In genomic region chr12:78917513-78917912, GRCh38 we compare ENCODE assay signal across 20 cellular contexts. TPM values are rescaled to one million over a fixed set of nuclear protein-coding genes. Genes with fewer than 3 reads are reported as not detected.
DNase-seq lines count a peak whose midpoint lies in the region; ATAC-seq and TF ChIP-seq lines count a peak whose summit lies in the region.
"Had no signal": no experiment of that assay in that cellular context is flagged by ENCODE, and none has a peak within 500 bp of the region (broad histone marks: within the 10 kb centered on the region; RNA-seq: fewer than 3 reads in every experiment).

No MANE protein-coding gene starts in this region.

- H3K4me1 ChIP-seq in A673 (ENCODE audit: insufficient read depth, low read length, poor library complexity, severe bottlenecking): peaks cover 49% of the 10 kb centered on the region
- H3K4me1 ChIP-seq in HCT116 (ENCODE audit: control insufficient read depth in 1 of 2, insufficient read depth in 2 of 2, low read length in 2 of 2): peaks cover 41 to 65% of the 10 kb centered on the region in 2 experiments
- H3K4me1 ChIP-seq in neural progenitor cell: no peaks in the 10 kb centered on the region

- CTCF ChIA-PET in A673 (lab: Charles Lee) (no interaction called here), HCT116 (lab: Charles Lee) (no interaction called here)

- peak overlapping the region; percentile 4 for H3K27ac Mint-ChIP-seq in neural progenitor cell
- H3K27ac Mint-ChIP-seq: B cell, CD14-positive monocyte had no signal

- H3K4me1 Mint-ChIP-seq in neural progenitor cell: peaks cover 6% of the 10 kb centered on the region
- H3K4me1 Mint-ChIP-seq: CD14-positive monocyte had no signal

- H3K27me3 Mint-ChIP-seq in neural progenitor cell (ENCODE audit: insufficient read depth, low read depth): no peaks in the 10 kb centered on the region
- H3K27me3 Mint-ChIP-seq: B cell had no signal

- RAD21 ChIA-PET in HCT116 (lab: Charles Lee; ENCODE audit: low non-redundant PET in 1 of 2, low total read pairs in 2 of 2, uncharacterized antibody in 2 of 2, unreplicated experiment in 2 of 2): no interaction called here

- H3F3A ChIP-seq in neural progenitor cell (ENCODE audit: low read depth): no peaks in the 10 kb centered on the region

- H4K20me1 ChIP-seq in HCT116 (ENCODE audit: insufficient read depth): no peaks in the 10 kb centered on the region
- peaks cover 25% of the 10 kb centered on the region for H4K20me1 ChIP-seq in neural progenitor cell (ENCODE audit: low read depth)

- no peaks in the 10 kb centered on the region for H3K36me3 Mint-ChIP-seq in neural progenitor cell
- H3K36me3 Mint-ChIP-seq: CD14-positive monocyte had no signal

- no peak overlapping the region for H3K4me3 Mint-ChIP-seq in neural progenitor cell
- H3K4me3 Mint-ChIP-seq: B cell, CD14-positive monocyte had no signal

- POLR2A ChIA-PET in A673 (lab: Charles Lee; ENCODE audit: low non-redundant PET): interaction anchor here (0.7 kb wide), 1 partner anchor 23 kb away, joined by 3 read pairs; no protein-coding TSS in a partner anchor
- POLR2A ChIA-PET in HCT116 (lab: Charles Lee): interaction anchor here (1.2 kb wide), 1 partner anchor 11 kb away, joined by 6 read pairs; no protein-coding TSS in a partner anchor

- H3K4me3 ChIP-seq in A673 (ENCODE audit: low read depth, low read length, poor library complexity, severe bottlenecking): no peak overlapping the region
- H3K4me3 ChIP-seq in HCT116 (replicated peaks in 1 of 2; ENCODE audit: low read depth in 1 of 2, low read length in 2 of 2): peak overlapping the region in 1 of 2 experiments; percentile 19; a peak in 2 of 4 replicates
- H3K4me3 ChIP-seq in neural progenitor cell: no peak overlapping the region
- H3K4me3 ChIP-seq: HAP-1 had no signal

- H3K9me3 ChIP-seq in A673 (ENCODE audit: low read depth, low read length, poor library complexity, severe bottlenecking) (no peaks in the 10 kb centered on the region), HCT116 (ENCODE audit: control insufficient read depth in 1 of 2, insufficient read depth in 1 of 2, low read depth in 1 of 2, low read length in 2 of 2) (no peaks in the 10 kb centered on the region), neural progenitor cell (ENCODE audit: low read depth) (no peaks in the 10 kb centered on the region)
- H3K9me3 ChIP-seq: HAP-1 had no signal

- no peak for TF ChIP-seq POLR2A in HCT116 (IDR thresholded peaks at IDR 0.05; ENCODE audit: borderline replicate concordance, extremely low read depth, insufficient read depth, insufficient read length)

- ATAC-seq in HCT116 (no peak), HG03135 (IDR thresholded peaks at IDR 0.05; ENCODE audit: unreplicated experiment) (no peak), HG02588 (IDR thresholded peaks at IDR 0.05; ENCODE audit: unreplicated experiment) (no peak)

- no peaks in the 10 kb centered on the region; the same call in 1 of the 2 replicates for H3K9me2 ChIP-seq in HCT116 (ENCODE audit: insufficient read depth)

- TF ChIP-seq RAD21 in HCT116 (IDR thresholded peaks at IDR 0.05; ENCODE audit: low read depth): no peak

- H3K27me3 ChIP-seq in A673 (replicated peaks; ENCODE audit: insufficient read depth, low read depth, low read length, poor library complexity) (no peaks in the 10 kb centered on the region), HCT116 (ENCODE audit: insufficient read depth, low read length) (no peaks in the 10 kb centered on the region), neural progenitor cell (no peaks in the 10 kb centered on the region)

- H3K9ac ChIP-seq in HCT116 (ENCODE audit: low read length) (peak overlapping the region; percentile 48), neural progenitor cell (no peak overlapping the region)
- H3K9ac ChIP-seq: KMS-11 had no signal

- TF ChIP-seq CTCF in A673 (conservative IDR thresholded peaks at IDR 0.05; ENCODE audit: low read depth, low read length): no peak
- TF ChIP-seq CTCF in HCT116 (IDR thresholded peaks at IDR 0.05 in 2 of 3, conservative IDR thresholded peaks at IDR 0.05 in 1 of 3; ENCODE audit: borderline replicate concordance in 1 of 3, insufficient read depth in 1 of 3, low read depth in 2 of 3, low read length in 2 of 3): no peak
- no peak for TF ChIP-seq CTCF in neural progenitor cell (IDR thresholded peaks at IDR 0.05)

- H3K4me2 ChIP-seq in HCT116 (ENCODE audit: low read length) (peak overlapping the region; percentile 76), neural progenitor cell (no peak overlapping the region)
- H3K4me2 ChIP-seq: KMS-11 had no signal

- no peaks in the 10 kb centered on the region for H3K9me3 Mint-ChIP-seq in neural progenitor cell
- H3K9me3 Mint-ChIP-seq: CD14-positive monocyte had no signal

- DNase-seq in A673 (ENCODE audit: low spot score): peak; percentile 71
- DNase-seq in HCT116 (ENCODE audit: low read depth, low spot score): no peak
- peak in 5 of 61 donors; percentile 5 to 70 (median 12) for DNase-seq in caudate nucleus (lab: John Stamatoyannopoulos, UW)
- DNase-seq in neural progenitor cell (ENCODE audit: low spot score): no peak
- DNase-seq in retina: no peak
- DNase-seq: DMS 273 treated with DMSO at 0.1 percent for 48 hours, DMS79 treated with DMSO at 0.1 percent for 48 hours, NCI-H1092 treated with DMSO at 0.1 percent for 48 hours, NCI-H1436 treated with DMSO at 0.1 percent for 48 hours, NCI-H2029, NCI-H2227 treated with DMSO at 0.1 percent for 48 hours, NCI-H510A, NCI-H748 treated with DMSO at 0.1 percent for 48 hours had no signal

- H3K79me2 ChIP-seq in HCT116 (ENCODE audit: insufficient read depth, low read length) (peaks cover 37% of the 10 kb centered on the region), neural progenitor cell (ENCODE audit: low read depth) (peaks cover 4% of the 10 kb centered on the region)

- BruUV-seq in A673 (replicated peaks; lab: Mats Ljungman, UMichigan) (no TSS peak), HCT116 (replicated peaks; lab: Mats Ljungman, UMichigan) (TSS peak; percentile 14)

- intact Hi-C loops in A673 (cut with micrococcal nuclease; ENCODE audit: unreplicated experiment): no loop called here
- intact Hi-C loops in HCT116 (cut with micrococcal nuclease): no loop called here

- peak overlapping the region; percentile 71 for H2AFZ ChIP-seq in HCT116 (ENCODE audit: low read depth, low read length, poor library complexity, severe bottlenecking)
- H2AFZ ChIP-seq in neural progenitor cell (replicated peaks): no peak overlapping the region

- peaks cover 4% of the 10 kb centered on the region for H3K36me3 ChIP-seq in A673 (ENCODE audit: insufficient read depth, low read length, poor library complexity, severe bottlenecking)
- H3K36me3 ChIP-seq in HCT116 (ENCODE audit: control insufficient read depth in 1 of 2, insufficient read depth in 2 of 2, low read length in 2 of 2): peaks cover 0 to 4% of the 10 kb centered on the region in 2 experiments; a peak in 1 of 4 replicates
- no peaks in the 10 kb centered on the region for H3K36me3 ChIP-seq in neural progenitor cell
- H3K36me3 ChIP-seq: HAP-1 had no signal

- H3K27ac ChIP-seq in A673 (ENCODE audit: low read depth, low read length, poor library complexity, severe bottlenecking): peak overlapping the region; percentile 74
- peak overlapping the region; percentile 69 for H3K27ac ChIP-seq in HCT116 (ENCODE audit: low read depth, low read length)
- peak overlapping the region; percentile 13 for H3K27ac ChIP-seq in caudate nucleus (ENCODE audit: low read depth, low read length)
- no peak overlapping the region for H3K27ac ChIP-seq in neural progenitor cell
- H3K27ac ChIP-seq: KMS-11 had no signal

TF ChIP-seq in HCT116, 20 proteins besides CTCF, POLR2A, EP300 and RAD21 (continues in another document):
- TF ChIP-seq EGR1 (IDR thresholded peaks at IDR 0.05; ENCODE audit: low read depth) (peak; percentile 65), SIN3A (IDR thresholded peaks at IDR 0.05; ENCODE audit: low read depth) (no peak; the same call in 1 of the 2 replicates), REST (IDR thresholded peaks at IDR 0.05; ENCODE audit: low read depth) (no peak), YY1 (IDR thresholded peaks at IDR 0.05; ENCODE audit: extremely low read depth, insufficient replicate concordance, low read depth, low read length) (no peak), ELF1 (IDR thresholded peaks at IDR 0.05; ENCODE audit: borderline replicate concordance, low read depth) (no peak), ZFX (IDR thresholded peaks at IDR 0.05) (no peak), POLR2AphosphoS5 (IDR thresholded peaks at IDR 0.05; ENCODE audit: low read depth, low read length) (no peak), ATF3 (IDR thresholded peaks at IDR 0.05) (0 out of 2 replicates have a peak, but pooled peaks have one; percentile 19), SRF (IDR thresholded peaks at IDR 0.05; ENCODE audit: low read depth) (no peak)

RNA-seq across cellular contexts. Expression of gene SYT1, which starts 52.9 kb away (rescaled TPM):
- 79.4 and 80.9 TPM in 2 replicates for total RNA-seq in A673 (2021)
- total RNA-seq in HCT116 (2021; ENCODE audit: unreplicated experiment): 44.9 TPM
- 23.1 and 26.8 TPM in 2 replicates for polyA plus RNA-seq in HCT116 (2012)
- total RNA-seq in neural progenitor cell (ENCODE audit: low replicate concordance): 28.1 and 36.9 TPM in 2 replicates
- total RNA-seq: SK-MEL-5 had no signal
